8 cellular contexts compared by ENCODE assay signal in the genomic region with DNA sequence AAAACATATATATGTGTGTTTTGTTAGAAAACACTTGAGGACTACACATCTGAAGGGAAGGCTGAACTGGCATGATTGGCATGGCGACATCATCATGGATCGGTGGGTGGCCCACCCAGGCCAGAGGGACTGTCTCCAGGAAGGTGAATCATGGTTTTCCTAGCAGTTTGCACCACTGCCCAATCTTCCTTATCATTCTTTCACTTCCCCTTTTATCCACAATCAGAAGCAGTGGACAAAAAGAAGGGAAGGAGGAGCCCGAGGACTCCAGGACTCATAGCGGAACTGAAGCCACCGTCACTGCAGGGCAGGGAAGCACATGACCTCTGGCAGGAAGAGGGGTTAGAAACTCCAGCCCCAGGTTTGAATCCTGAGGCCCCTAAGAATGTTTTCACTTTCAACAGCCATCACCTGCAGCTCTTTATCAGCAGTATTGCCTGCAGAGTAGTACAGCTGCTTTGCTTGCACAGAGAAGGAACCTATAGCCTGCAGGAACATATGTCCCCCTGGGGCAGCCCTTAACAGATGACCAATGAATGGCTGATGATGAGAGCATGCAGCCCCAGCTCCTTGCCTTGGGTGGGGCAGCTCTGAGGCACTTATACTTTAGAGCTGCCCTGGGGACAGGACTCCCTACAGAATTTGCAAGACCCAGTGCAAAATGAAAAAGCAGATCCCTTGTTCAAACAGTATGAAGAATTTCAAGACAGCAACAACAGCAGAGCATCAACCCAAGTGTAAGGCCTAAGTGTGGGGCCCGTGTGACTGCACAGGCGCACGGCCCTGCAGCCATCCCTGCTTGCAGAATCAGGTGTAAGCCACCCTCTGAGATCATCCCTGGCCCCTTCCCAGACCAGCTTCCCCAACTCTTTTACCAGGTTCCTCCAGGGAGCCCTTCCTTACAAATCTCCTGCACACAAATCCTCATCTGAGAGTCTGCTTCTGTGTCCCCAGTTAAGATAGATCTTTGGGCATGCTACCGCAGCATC.
DNase-seq lines count a peak whose midpoint lies in the region; ATAC-seq and TF ChIP-seq lines count a peak whose summit lies in the region.

No MANE protein-coding gene starts in this region.

- DNase-seq in T1000 (lab: John Stamatoyannopoulos, UW) (peak; percentile 36), right lobe of liver (peak in 2 of 3 donors; percentile 39 to 44), epidermal melanocyte (ENCODE audit: insufficient read length, low spot score) (no peak)
- no peak for DNase-seq in stimulated activated CD4-positive, alpha-beta T cell treated with anti-CD3 and anti-CD28 coated beads, Interleukin-4, amount 100 ng/mL, for 1 hour

- no peak overlapping the region for H3K27ac ChIP-seq in right lobe of liver

- TF ChIP-seq POLR2A in right lobe of liver (IDR thresholded peaks at IDR 0.05) = no peak

- 55% methylated on average over 9 of the region's 9 CpGs for WGBS in right lobe of liver (ENCODE audit: insufficient coverage, low coverage, low lambda C conversion rate, missing lambda C conversion rate)

- no peak for TF ChIP-seq CTCF in right lobe of liver (IDR thresholded peaks at IDR 0.05)

- no peaks in the 10 kb centered on the region for H3K4me1 ChIP-seq in right lobe of liver

- H3K9me3 ChIP-seq in right lobe of liver = no peaks in the 10 kb centered on the region

- ATAC-seq in GM18909 (IDR thresholded peaks at IDR 0.05; ENCODE audit: poor library complexity, unreplicated experiment) = peak; percentile 60
- ATAC-seq in HG03095 (IDR thresholded peaks at IDR 0.05; ENCODE audit: unreplicated experiment) = peak; percentile 58
- ATAC-seq in right lobe of liver = peak; percentile 66 to 75 (median 66)
- ATAC-seq in HG02763 (IDR thresholded peaks at IDR 0.05; ENCODE audit: unreplicated experiment) = no peak
- ATAC-seq in HG03521 (IDR thresholded peaks at IDR 0.05; ENCODE audit: unreplicated experiment) = no peak

- no peaks in the 10 kb centered on the region for H3K36me3 ChIP-seq in right lobe of liver

- no peak overlapping the region for H3K4me3 ChIP-seq in right lobe of liver

- no peaks in the 10 kb centered on the region for H3K27me3 ChIP-seq in right lobe of liver

- intact Hi-C loops in right lobe of liver (cut with DNase I) = no loop called here

Comparison
In these comparisons a context has a peak if more than half of its experiments do, and no peak if none do; other contexts are left out.
1. ATAC-seq: peak in GM18909 (single experiment), HG03095 (single experiment) and right lobe of liver (4 of 4); none in HG02763 (single experiment) and HG03521 (single experiment).
2. DNase-seq: peak in T1000 (single experiment) and right lobe of liver (2 of 3); none in epidermal melanocyte (single experiment) and stimulated activated CD4-positive, alpha-beta T cell treated with anti-CD3 and anti-CD28 coated beads, Interleukin-4, amount 100 ng/mL, for 1 hour (single experiment).